ENCODE assay signal across 2 cellular contexts in the genomic region with DNA sequence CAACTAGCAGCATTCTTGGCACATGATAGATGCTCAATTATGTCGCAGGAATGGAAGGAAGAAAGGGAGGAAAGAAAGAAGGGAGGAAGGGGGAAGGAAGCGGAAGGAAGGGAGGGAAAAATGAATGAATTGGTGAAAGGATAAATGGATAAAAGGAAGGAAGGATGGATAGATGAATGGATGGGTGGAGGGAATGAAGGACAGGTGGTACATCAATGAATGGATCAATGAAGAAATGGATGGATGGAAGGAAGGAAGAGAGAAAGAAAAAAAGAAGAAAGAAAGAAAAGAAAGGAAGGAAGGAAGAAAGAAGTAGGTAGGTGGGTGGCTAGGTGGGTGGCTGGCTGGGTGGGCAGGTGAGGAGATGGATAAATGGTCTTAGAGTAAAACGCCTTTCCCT.
A peak's percentile ranks its signal among the peaks of the same experiment; 100 is the strongest.
TF ChIP-seq lines count a peak whose summit lies in the region.

No MANE protein-coding gene starts in this region.

TF ChIP-seq in HepG2, 621 proteins besides CTCF, POLR2A, EP300 and RAD21:
- TF ChIP-seq U2AF2 (IDR thresholded peaks at IDR 0.05; ENCODE audit: low read depth, low read length) (no peak), NONO (IDR thresholded peaks at IDR 0.05) (0 out of 2 replicates have a peak, but pooled peaks have one; percentile 63), NONO (CRISPR knock-in tag; conservative IDR thresholded peaks at IDR 0.05) (no peak)

TF ChIP-seq in IMR-90, 13 proteins besides CTCF, POLR2A, EP300 and RAD21:
- no peak for TF ChIP-seq MXI1 (IDR thresholded peaks at IDR 0.05; ENCODE audit: borderline replicate concordance, low read depth, low read length)
- TF ChIP-seq SMC3 (IDR thresholded peaks at IDR 0.05; ENCODE audit: low read depth, low read length): no peak
- no peak for TF ChIP-seq CEBPB (IDR thresholded peaks at IDR 0.05; ENCODE audit: low read depth, low read length)
- TF ChIP-seq, protein P1, sequence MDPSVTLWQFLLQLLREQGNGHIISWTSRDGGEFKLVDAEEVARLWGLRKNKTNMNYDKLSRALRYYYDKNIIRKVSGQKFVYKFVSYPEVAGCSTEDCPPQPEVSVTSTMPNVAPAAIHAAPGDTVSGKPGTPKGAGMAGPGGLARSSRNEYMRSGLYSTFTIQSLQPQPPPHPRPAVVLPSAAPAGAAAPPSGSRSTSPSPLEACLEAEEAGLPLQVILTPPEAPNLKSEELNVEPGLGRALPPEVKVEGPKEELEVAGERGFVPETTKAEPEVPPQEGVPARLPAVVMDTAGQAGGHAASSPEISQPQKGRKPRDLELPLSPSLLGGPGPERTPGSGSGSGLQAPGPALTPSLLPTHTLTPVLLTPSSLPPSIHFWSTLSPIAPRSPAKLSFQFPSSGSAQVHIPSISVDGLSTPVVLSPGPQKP (IDR thresholded peaks at IDR 0.05; ENCODE audit: borderline replicate concordance, low read depth, low read length): no peak
- TF ChIP-seq RCOR1 (IDR thresholded peaks at IDR 0.05; ENCODE audit: insufficient replicate concordance, low read length): no peak
- TF ChIP-seq FOS (IDR thresholded peaks at IDR 0.05; ENCODE audit: low read depth, low read length): no peak
- no peak for TF ChIP-seq NFE2L2 (IDR thresholded peaks at IDR 0.05; ENCODE audit: low read depth, low read length)
- TF ChIP-seq, protein P2, sequence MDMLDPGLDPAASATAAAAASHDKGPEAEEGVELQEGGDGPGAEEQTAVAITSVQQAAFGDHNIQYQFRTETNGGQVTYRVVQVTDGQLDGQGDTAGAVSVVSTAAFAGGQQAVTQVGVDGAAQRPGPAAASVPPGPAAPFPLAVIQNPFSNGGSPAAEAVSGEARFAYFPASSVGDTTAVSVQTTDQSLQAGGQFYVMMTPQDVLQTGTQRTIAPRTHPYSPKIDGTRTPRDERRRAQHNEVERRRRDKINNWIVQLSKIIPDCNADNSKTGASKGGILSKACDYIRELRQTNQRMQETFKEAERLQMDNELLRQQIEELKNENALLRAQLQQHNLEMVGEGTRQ (IDR thresholded peaks at IDR 0.05; ENCODE audit: low read depth, low read length): no peak
- TF ChIP-seq MAFK (IDR thresholded peaks at IDR 0.05; ENCODE audit: low read depth, low read length): no peak
- TF ChIP-seq BHLHE40 (IDR thresholded peaks at IDR 0.05; ENCODE audit: low read depth, low read length): no peak
- no peak for TF ChIP-seq MAZ (IDR thresholded peaks at IDR 0.05; ENCODE audit: borderline replicate concordance, low read depth, low read length)
- no peak for TF ChIP-seq CHD1 (IDR thresholded peaks at IDR 0.05; ENCODE audit: low read depth, low read length)
- TF ChIP-seq RFX5 (IDR thresholded peaks at IDR 0.05; ENCODE audit: low read depth, low read length): no peak
TF ChIP-seq in IMR-90: peak in this region for 0.
